In the genomic region with DNA sequence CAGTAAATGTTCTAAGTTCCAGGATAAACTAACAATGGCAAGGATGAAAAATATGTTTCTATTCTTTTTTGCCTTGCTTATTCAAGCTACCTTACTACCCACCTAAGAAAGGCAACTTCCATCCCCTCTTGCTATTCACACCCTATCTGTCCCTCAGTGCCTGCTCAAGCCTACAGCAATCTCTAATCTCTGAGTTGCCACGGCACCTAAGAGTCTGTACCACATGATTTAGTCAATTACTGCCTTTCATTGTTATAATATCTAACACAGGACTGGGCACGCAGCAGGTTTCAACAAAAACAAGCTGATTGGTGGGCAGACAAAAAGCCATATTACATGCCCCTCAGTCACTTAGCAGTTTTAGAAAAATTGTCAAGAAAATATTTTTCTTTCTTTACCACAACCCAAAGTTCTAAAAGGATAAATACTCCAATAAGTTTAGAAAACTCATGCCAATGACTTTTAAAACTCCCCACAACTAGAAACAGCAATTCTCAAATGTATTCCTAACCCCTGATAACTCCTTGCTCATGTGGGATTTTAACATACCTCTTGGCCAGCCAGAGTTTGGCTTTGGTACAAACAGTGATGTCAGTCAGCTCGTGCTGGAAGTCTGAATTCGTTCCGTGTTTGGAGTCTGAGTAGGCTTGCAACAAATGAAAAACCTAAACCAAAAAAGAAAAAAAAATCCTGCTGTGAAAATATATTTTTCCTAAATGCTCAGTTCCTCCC, we compare ENCODE assay signal across 1 cellular context.
TF ChIP-seq lines count a peak whose summit lies in the region.

No MANE protein-coding gene starts in this region.

TF ChIP-seq in IMR-90, 13 proteins besides CTCF, POLR2A, EP300 and RAD21 (continued from another document):
- TF ChIP-seq, protein P1, sequence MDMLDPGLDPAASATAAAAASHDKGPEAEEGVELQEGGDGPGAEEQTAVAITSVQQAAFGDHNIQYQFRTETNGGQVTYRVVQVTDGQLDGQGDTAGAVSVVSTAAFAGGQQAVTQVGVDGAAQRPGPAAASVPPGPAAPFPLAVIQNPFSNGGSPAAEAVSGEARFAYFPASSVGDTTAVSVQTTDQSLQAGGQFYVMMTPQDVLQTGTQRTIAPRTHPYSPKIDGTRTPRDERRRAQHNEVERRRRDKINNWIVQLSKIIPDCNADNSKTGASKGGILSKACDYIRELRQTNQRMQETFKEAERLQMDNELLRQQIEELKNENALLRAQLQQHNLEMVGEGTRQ (IDR thresholded peaks at IDR 0.05; ENCODE audit: low read depth, low read length), result 0 out of 2 replicates have a peak, but pooled peaks have one; percentile 15
- TF ChIP-seq FOS (IDR thresholded peaks at IDR 0.05; ENCODE audit: low read depth, low read length), result no peak
